ENCODE assay signal across 24 cellular contexts in genomic region chr21:42986125-42986783, GRCh38. TPM values are rescaled to one million over a fixed set of nuclear protein-coding genes. Genes with fewer than 3 reads are reported as not detected.
DNase-seq lines count a peak whose midpoint lies in the region; ATAC-seq and TF ChIP-seq lines count a peak whose summit lies in the region.
"Had no signal": no experiment of that assay in that cellular context is flagged by ENCODE, and none has a peak within 500 bp of the region (broad histone marks: within the 10 kb centered on the region; RNA-seq: fewer than 3 reads in every experiment).

No MANE protein-coding gene starts in this region.

- H3K4me2 ChIP-seq in DND-41 (ENCODE audit: insufficient read depth, low read length) (no peak overlapping the region), HCT116 (ENCODE audit: low read length) (no peak overlapping the region; the same call in 1 of the 2 replicates), mesenchymal stem cell (ENCODE audit: low read length, poor library complexity, severe bottlenecking) (no peak overlapping the region)
- H3K4me2 ChIP-seq: BLaER1 treated with 17β-estradiol and CSF1 and Interleukin-3, amounts not matched to agents 10 nM and 100 nM had no signal

- H3K4me3 Mint-ChIP-seq in WTC11 = no peak overlapping the region
- H3K4me3 Mint-ChIP-seq: activated CD4-positive, alpha-beta T cell treated with anti-CD3 and anti-CD28 coated beads for 36 hours; activated T-cell treated with anti-CD3 and anti-CD28 coated beads, Interleukin-2, amount 50 U/mL, for 24 hours; nephron progenitor cell had no signal

- peak overlapping the region; percentile 61 for H3K27ac Mint-ChIP-seq in WTC11
- H3K27ac Mint-ChIP-seq: activated CD4-positive, alpha-beta T cell treated with anti-CD3 and anti-CD28 coated beads for 36 hours; activated T-cell treated with anti-CD3 and anti-CD28 coated beads, Interleukin-2, amount 50 U/mL, for 24 hours had no signal

- RAD21 ChIA-PET in HCT116 (lab: Charles Lee; ENCODE audit: low non-redundant PET in 1 of 2, low total read pairs in 2 of 2, uncharacterized antibody in 2 of 2, unreplicated experiment in 2 of 2) = no interaction called here

- H3K36me3 ChIP-seq in DND-41 (ENCODE audit: insufficient read depth, low read length) = no peaks in the 10 kb centered on the region
- H3K36me3 ChIP-seq in HCT116 (ENCODE audit: control insufficient read depth in 1 of 2, insufficient read depth in 2 of 2, low read length in 2 of 2) = no peaks in the 10 kb centered on the region
- H3K36me3 ChIP-seq in mesenchymal stem cell (ENCODE audit: control insufficient read depth in 1 of 2, insufficient read depth in 2 of 2, low read depth in 1 of 2, low read length in 2 of 2) = no peaks in the 10 kb centered on the region
- H3K36me3 ChIP-seq: lower lobe of right lung, upper lobe of left lung had no signal

- no peak overlapping the region for H2BK120ac ChIP-seq in mesenchymal stem cell (ENCODE audit: low read depth, low read length)

- no peak overlapping the region for H2BK5ac ChIP-seq in mesenchymal stem cell (ENCODE audit: low read depth, low read length, poor library complexity, severe bottlenecking)

- H4K91ac ChIP-seq in mesenchymal stem cell (ENCODE audit: low read length) = no peak overlapping the region

- H3K18ac ChIP-seq in mesenchymal stem cell (ENCODE audit: low read depth in 1 of 2, low read length in 2 of 2) = no peak overlapping the region

- H3K9ac ChIP-seq in DND-41 (ENCODE audit: low read depth, low read length) (no peak overlapping the region), HCT116 (ENCODE audit: low read length) (no peak overlapping the region), mesenchymal stem cell (ENCODE audit: low read length) (no peak overlapping the region)
- H3K9ac ChIP-seq: BLaER1 treated with 17β-estradiol and CSF1 and Interleukin-3, amounts not matched to agents 10 nM and 100 nM had no signal

- H3K27me3 ChIP-seq in DND-41 (ENCODE audit: insufficient read depth, low read length, poor library complexity) = no peaks in the 10 kb centered on the region
- H3K27me3 ChIP-seq in HCT116 (ENCODE audit: insufficient read depth, low read length) = no peaks in the 10 kb centered on the region
- no peaks in the 10 kb centered on the region for H3K27me3 ChIP-seq in mesenchymal stem cell (ENCODE audit: control insufficient read depth in 1 of 2, insufficient read depth in 1 of 2, low read length in 2 of 2)
- H3K27me3 ChIP-seq: BLaER1 treated with 17β-estradiol and CSF1 and Interleukin-3, amounts not matched to agents 10 nM and 100 nM; upper lobe of left lung had no signal

- H4K20me1 ChIP-seq in DND-41 (ENCODE audit: insufficient read depth, low read length) (peaks cover 3% of the 10 kb centered on the region), HCT116 (ENCODE audit: insufficient read depth) (no peaks in the 10 kb centered on the region)

- H2AK5ac ChIP-seq in mesenchymal stem cell (ENCODE audit: low read length, severe bottlenecking) = peak overlapping the region; percentile 71

- no peak overlapping the region for H3K4me3 ChIP-seq in DND-41 (ENCODE audit: low read depth in 1 of 2, low read length in 2 of 2)
- no peak overlapping the region for H3K4me3 ChIP-seq in HCT116 (replicated peaks in 1 of 2; ENCODE audit: low read depth in 1 of 2, low read length in 2 of 2)
- H3K4me3 ChIP-seq in mesenchymal stem cell (ENCODE audit: insufficient read depth in 1 of 2, low read depth in 1 of 2, low read length in 2 of 2) = no peak overlapping the region
- H3K4me3 ChIP-seq: BLaER1 treated with 17β-estradiol and CSF1 and Interleukin-3, amounts not matched to agents 10 nM and 100 nM; lower lobe of right lung; mucosa of descending colon; upper lobe of left lung had no signal

- POLR2A ChIA-PET in HCT116 (lab: Charles Lee) = no interaction called here
- POLR2A ChIA-PET in WTC11 (lab: Charles Lee) = interaction anchor here (1.3 to 1.4 kb wide), 2 partner anchors 9 to 12 kb away, joined by 4 read pairs; partner anchors contain the start of gene PKNOX1

- CTCF ChIA-PET in HCT116 (lab: Charles Lee) (no interaction called here), WTC11 (lab: Charles Lee) (no interaction called here)

- H3K4ac ChIP-seq in mesenchymal stem cell (ENCODE audit: low read depth in 1 of 2, low read length in 2 of 2) = no peak overlapping the region

- no peak for TF ChIP-seq RAD21 in HCT116 (IDR thresholded peaks at IDR 0.05; ENCODE audit: low read depth)

- H3K27ac ChIP-seq in DND-41 (ENCODE audit: low read length) (0 out of 2 replicates have a peak overlapping the region, but pooled peaks have one; percentile 11), HCT116 (ENCODE audit: low read depth, low read length) (no peak overlapping the region), mesenchymal stem cell (ENCODE audit: low read length, poor library complexity, severe bottlenecking) (peak overlapping the region; percentile 7)
- H3K27ac ChIP-seq: BLaER1 treated with 17β-estradiol and CSF1 and Interleukin-3, amounts not matched to agents 10 nM and 100 nM; epithelial cell of prostate; lower lobe of right lung; upper lobe of left lung had no signal

- H3K9me3 ChIP-seq in DND-41 (ENCODE audit: insufficient read depth, low read length, severe bottlenecking) (no peaks in the 10 kb centered on the region), HCT116 (ENCODE audit: control insufficient read depth in 1 of 2, insufficient read depth in 1 of 2, low read depth in 1 of 2, low read length in 2 of 2) (no peaks in the 10 kb centered on the region), mesenchymal stem cell (ENCODE audit: control insufficient read depth, low read length) (no peaks in the 10 kb centered on the region)
- H3K9me3 ChIP-seq: BLaER1 treated with 17β-estradiol and CSF1 and Interleukin-3, amounts not matched to agents 10 nM and 100 nM; lower lobe of right lung; mucosa of descending colon; upper lobe of left lung had no signal

- no TSS peak for BruUV-seq in HCT116 (replicated peaks; lab: Mats Ljungman, UMichigan)

- H3K79me2 ChIP-seq in DND-41 (ENCODE audit: insufficient read depth, low read length) (peaks cover 78% of the 10 kb centered on the region), HCT116 (ENCODE audit: insufficient read depth, low read length) (peaks cover 18% of the 10 kb centered on the region)

- WGBS in mesenchymal stem cell = 72% methylated on average over 6 of the region's 7 CpGs

- TF ChIP-seq CTCF in DND-41 (IDR thresholded peaks at IDR 0.05; ENCODE audit: borderline replicate concordance, extremely low read depth, low read length, poor library complexity, severe bottlenecking) = no peak
- no peak for TF ChIP-seq CTCF in HCT116 (IDR thresholded peaks at IDR 0.05 in 2 of 3, conservative IDR thresholded peaks at IDR 0.05 in 1 of 3; ENCODE audit: borderline replicate concordance in 1 of 3, insufficient read depth in 1 of 3, low read depth in 2 of 3, low read length in 2 of 3)
- TF ChIP-seq CTCF in WTC11 (IDR thresholded peaks at IDR 0.05) = no peak

- no peaks in the 10 kb centered on the region; the same call in 1 of the 2 replicates for H3K27me3 Mint-ChIP-seq in WTC11 (ENCODE audit: low read depth)
- H3K27me3 Mint-ChIP-seq: activated CD4-positive, alpha-beta T cell treated with anti-CD3 and anti-CD28 coated beads for 36 hours; activated T-cell treated with anti-CD3 and anti-CD28 coated beads, Interleukin-2, amount 50 U/mL, for 24 hours had no signal

- H2AFZ ChIP-seq in DND-41 (ENCODE audit: low read depth, low read length) (no peak overlapping the region), HCT116 (ENCODE audit: low read depth, low read length, poor library complexity, severe bottlenecking) (no peak overlapping the region), mesenchymal stem cell (ENCODE audit: low read depth, low read length) (no peak overlapping the region)

- no peaks in the 10 kb centered on the region for H3K9me2 ChIP-seq in HCT116 (ENCODE audit: insufficient read depth)

- H3K36me3 Mint-ChIP-seq in WTC11 = peaks cover 7% of the 10 kb centered on the region; the same call in 1 of the 2 replicates

- DNase-seq in DND-41 (no peak), HCT116 (ENCODE audit: low read depth, low spot score) (no peak), WTC11 (ENCODE audit: low spot score) (no peak), mesenchymal stem cell (peak; percentile 38), iPS-NIHi7 (ENCODE audit: extremely low spot score) (no peak), COLO829 (ENCODE audit: low spot score) (no peak), cardiac septum (ENCODE audit: low spot score) (no peak)
- DNase-seq: activated CD4-positive, alpha-beta T cell treated with anti-CD3 and anti-CD28 coated beads for 36 hours; activated gamma-delta T cell treated with Interleukin-2 at 50 U/mL for 16 hours; activated T-cell treated with anti-CD3 and anti-CD28 coated beads, Interleukin-2, amount 50 U/mL, for 24 hours; amniotic stem cell; COR-L47; lower lobe of right lung; mucosa of descending colon; NCI-H2081 treated with DMSO at 0.1 percent for 48 hours; NCI-H226; nephron progenitor cell; stimulated activated CD4-positive, alpha-beta T cell treated with anti-CD3 and anti-CD28 coated beads, Interleukin-2, amount 100 ng/mL, for 24 hours; T-helper 2 cell; upper lobe of left lung had no signal

- no peaks in the 10 kb centered on the region for H3K9me3 Mint-ChIP-seq in WTC11
- H3K9me3 Mint-ChIP-seq: activated T-cell treated with anti-CD3 and anti-CD28 coated beads, Interleukin-2, amount 50 U/mL, for 24 hours; nephron progenitor cell had no signal

- peaks cover 19% of the 10 kb centered on the region for H3K4me1 ChIP-seq in DND-41 (ENCODE audit: insufficient read depth, low read length)
- H3K4me1 ChIP-seq in HCT116 (ENCODE audit: control insufficient read depth in 1 of 2, insufficient read depth in 2 of 2, low read length in 2 of 2) = peaks cover 3 to 10% of the 10 kb centered on the region in 2 experiments; a peak in 2 of 4 replicates
- H3K4me1 ChIP-seq in mesenchymal stem cell (ENCODE audit: control insufficient read depth, insufficient read depth, low read depth, low read length) = peaks cover 22% of the 10 kb centered on the region

- no peak overlapping the region for H2BK12ac ChIP-seq in mesenchymal stem cell (ENCODE audit: low read length in 2 of 2)

- H3K14ac ChIP-seq in mesenchymal stem cell (ENCODE audit: low read length in 2 of 2) = no peak overlapping the region

- H4K8ac ChIP-seq in mesenchymal stem cell (ENCODE audit: low read length) = no peak overlapping the region

- H2BK15ac ChIP-seq in mesenchymal stem cell (ENCODE audit: low read depth, poor library complexity, severe bottlenecking) = no peak overlapping the region

- peaks cover 21% of the 10 kb centered on the region for H3K79me1 ChIP-seq in mesenchymal stem cell (replicated peaks; ENCODE audit: low read length, poor library complexity, severe bottlenecking)

- intact Hi-C loops in HCT116 (cut with micrococcal nuclease) (no loop called here), cardiac septum (cut with DNase I) (loop anchor here (10.0 kb wide), 2 partner anchors 61 to 679 kb away; partner anchors contain the start of gene ERVH48-1)

- no peak for TF ChIP-seq POLR2A in HCT116 (IDR thresholded peaks at IDR 0.05; ENCODE audit: borderline replicate concordance, extremely low read depth, insufficient read depth, insufficient read length)

- H3K23ac ChIP-seq in mesenchymal stem cell (ENCODE audit: low read length in 2 of 2) = no peak overlapping the region

- peaks cover 54% of the 10 kb centered on the region for H3K4me1 Mint-ChIP-seq in WTC11

- no peak for ATAC-seq in DND-41 (ENCODE audit: insufficient read depth, low read depth)
- peak; percentile 30; the same call in 1 of the 2 replicates for ATAC-seq in HCT116
- ATAC-seq in WTC11 = no peak
- ATAC-seq in HG03135 (IDR thresholded peaks at IDR 0.05; ENCODE audit: unreplicated experiment) = no peak
- ATAC-seq: lower lobe of right lung, mucosa of descending colon, Right ventricle myocardium inferior had no signal

RNA-seq across cellular contexts. Expression of gene PKNOX1, which starts 11.9 kb away (rescaled TPM):
- total RNA-seq in HCT116 (2021; ENCODE audit: unreplicated experiment) (12.7 TPM), WTC11 (2021) (21.2 to 25.2 TPM (median 23.0 TPM) in 3 replicates), cardiac septum (11.3 TPM)
- polyA plus RNA-seq in HCT116 (2012) = 13.5 and 14.2 TPM in 2 replicates
- 10.6 TPM for polyA plus RNA-seq in mesenchymal stem cell (2013, experiment 1 of 2)
- 10.5 TPM for polyA plus RNA-seq in mesenchymal stem cell (2013, experiment 2 of 2)
